In the genomic region with DNA sequence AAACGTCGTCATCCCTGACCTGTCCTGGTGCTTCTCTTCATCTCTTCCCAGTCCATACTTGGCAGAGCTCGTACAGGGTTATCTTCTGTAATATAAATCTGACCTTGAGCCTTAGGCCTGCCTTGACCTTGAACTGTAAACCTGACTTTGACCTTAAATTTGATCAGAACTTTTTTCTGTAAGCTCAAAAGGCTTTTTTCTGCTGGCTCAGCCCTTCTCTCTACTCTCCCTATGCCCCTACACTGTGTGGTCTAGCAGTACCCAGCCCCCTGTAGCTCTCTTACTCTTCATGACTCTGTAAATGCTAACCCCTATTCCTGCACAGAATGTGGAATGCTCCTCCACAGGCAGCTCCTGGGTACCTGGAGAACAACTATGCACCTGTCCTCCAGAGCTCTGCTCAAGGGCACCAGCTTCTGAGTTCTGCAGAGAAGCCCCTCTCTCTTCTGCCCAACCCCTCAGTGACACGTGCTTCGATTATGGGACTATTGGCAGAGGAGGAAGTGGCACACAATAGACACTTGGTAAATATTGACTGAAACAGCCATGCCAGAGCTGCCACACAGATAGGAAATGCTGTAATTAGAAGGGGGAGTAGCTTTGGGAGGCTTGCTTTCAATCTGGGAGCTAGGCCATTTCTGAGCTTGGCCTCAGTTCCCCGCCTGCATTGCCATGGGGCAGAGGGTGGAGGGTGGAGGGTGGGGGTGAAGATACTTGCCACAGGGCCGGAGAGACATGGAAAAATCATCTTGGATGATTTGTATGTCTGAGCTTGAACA, we compare ENCODE assay signal across 1 cellular context.
TF ChIP-seq lines count a peak whose summit lies in the region.

No MANE protein-coding gene starts in this region.

TF ChIP-seq in HepG2, 621 proteins besides CTCF, POLR2A, EP300 and RAD21:
- TF ChIP-seq RFXANK (CRISPR knock-in tag; IDR thresholded peaks at IDR 0.05) (no peak), ZNF354B (CRISPR knock-in tag; IDR thresholded peaks at IDR 0.05) (no peak), ARNT (IDR thresholded peaks at IDR 0.05) (no peak), NR3C1 (CRISPR knock-in tag; IDR thresholded peaks at IDR 0.05) (no peak), MAFK (conservative IDR thresholded peaks at IDR 0.05 in 1 of 2, IDR thresholded peaks at IDR 0.05 in 1 of 2; ENCODE audit: low read length in 2 of 2) (peak; percentile 51 to 65), MAFF (IDR thresholded peaks at IDR 0.05; ENCODE audit: low read depth, low read length) (peak; percentile 55; the same call in 1 of the 2 replicates), TBL1XR1 (IDR thresholded peaks at IDR 0.05; ENCODE audit: borderline replicate concordance, low read length, partially characterized antibody) (peak; percentile 13), ZSCAN9 (CRISPR knock-in tag; IDR thresholded peaks at IDR 0.05; ENCODE audit: borderline replicate concordance) (no peak)
- TF ChIP-seq, protein P1, sequence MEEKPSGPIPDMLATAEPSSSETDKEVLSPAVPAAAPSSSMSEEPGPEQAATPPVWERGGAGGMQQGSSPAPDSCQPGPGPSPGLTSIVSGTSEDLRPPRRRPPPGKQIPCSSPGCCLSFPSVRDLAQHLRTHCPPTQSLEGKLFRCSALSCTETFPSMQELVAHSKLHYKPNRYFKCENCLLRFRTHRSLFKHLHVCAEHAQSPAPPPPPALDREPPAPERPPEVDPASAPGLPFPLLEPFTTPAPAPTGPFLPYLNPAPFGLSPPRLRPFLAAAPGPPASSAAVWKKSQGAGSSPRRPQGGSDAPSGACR (CRISPR knock-in tag; IDR thresholded peaks at IDR 0.05) = no peak
